ENCODE assay signal across 23 cellular contexts in the genomic region with DNA sequence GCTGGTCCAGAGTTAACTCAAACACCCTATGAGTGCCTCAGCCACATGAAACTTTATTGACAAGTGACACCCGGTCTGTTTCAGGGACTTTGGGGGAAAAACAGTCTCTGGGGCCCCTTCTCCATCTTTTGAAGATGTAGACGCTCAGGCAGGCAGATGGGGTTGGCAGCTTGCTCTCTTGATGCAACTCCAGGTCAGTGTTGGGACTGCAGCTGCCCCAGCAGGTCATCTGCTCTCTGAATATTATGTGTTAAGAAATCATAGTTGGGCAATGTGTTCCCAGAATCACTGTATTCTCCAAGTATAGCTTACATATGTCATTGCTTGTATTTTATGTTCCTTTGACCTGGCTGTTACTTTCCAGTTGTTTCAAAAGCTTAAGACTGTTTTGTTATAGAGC.
DNase-seq lines count a peak whose midpoint lies in the region; ATAC-seq, FAIRE-seq and TF ChIP-seq lines count a peak whose summit lies in the region.
"Had no signal": no experiment of that assay in that cellular context is flagged by ENCODE, and none has a peak within 500 bp of the region (broad histone marks: within the 10 kb centered on the region; RNA-seq: fewer than 3 reads in every experiment).

No MANE protein-coding gene starts in this region.

- H3K4me1 ChIP-seq in right lobe of liver, result no peaks in the 10 kb centered on the region
- H3K4me1 ChIP-seq in HepG2 (ENCODE audit: insufficient read depth, low read length), result no peaks in the 10 kb centered on the region
- H3K4me1 ChIP-seq: BLaER1 treated with 17β-estradiol and CSF1 and Interleukin-3, amounts not matched to agents 10 nM and 100 nM; Caco-2 had no signal

- H3K9me3 ChIP-seq in right lobe of liver (no peaks in the 10 kb centered on the region), HepG2 (ENCODE audit: low read length) (peaks cover 15% of the 10 kb centered on the region; the same call in 1 of the 2 replicates)

- peaks cover 11% of the 10 kb centered on the region for H3K9me3 Mint-ChIP-seq in nephron

- H4K20me1 ChIP-seq in HepG2 (ENCODE audit: insufficient read depth, low read length), result no peaks in the 10 kb centered on the region
- H4K20me1 ChIP-seq: BLaER1 treated with 17β-estradiol and CSF1 and Interleukin-3, amounts not matched to agents 10 nM and 100 nM had no signal

- no peak for TF ChIP-seq EP300 in HepG2 (IDR thresholded peaks at IDR 0.05; ENCODE audit: low read depth in 2 of 2, low read length in 2 of 2)
- no peak for TF ChIP-seq EP300 in HepG2 (CRISPR knock-in tag; IDR thresholded peaks at IDR 0.05; ENCODE audit: borderline replicate concordance)

- no peak overlapping the region for H3K4me3 Mint-ChIP-seq in nephron
- H3K4me3 Mint-ChIP-seq: CD4-positive, alpha-beta memory T cell had no signal

- peaks cover 39% of the 10 kb centered on the region for H3K4me1 Mint-ChIP-seq in nephron
- H3K4me1 Mint-ChIP-seq: CD4-positive, alpha-beta memory T cell had no signal

- no peak overlapping the region for H3K4me2 ChIP-seq in HepG2 (ENCODE audit: low read depth, low read length)
- H3K4me2 ChIP-seq: BLaER1 treated with 17β-estradiol and CSF1 and Interleukin-3, amounts not matched to agents 10 nM and 100 nM had no signal

- no peaks in the 10 kb centered on the region for H3K79me2 ChIP-seq in HepG2 (ENCODE audit: insufficient read depth, low read length)

- in situ Hi-C loops in HepG2 (cut with HindIII; ENCODE audit: extremely low pct_ligation_motif_present, low pct_unique_long_range_greater_than_20kb), result no loop called here

- intact Hi-C loops in right lobe of liver (cut with DNase I) (no loop called here), HepG2 (cut with micrococcal nuclease; ENCODE audit: unreplicated experiment) (no loop called here)

- H3K27me3 ChIP-seq in right lobe of liver (no peaks in the 10 kb centered on the region), HepG2 (ENCODE audit: control insufficient read depth in 1 of 2, insufficient read depth in 2 of 2, low read length in 2 of 2) (no peaks in the 10 kb centered on the region)
- H3K27me3 ChIP-seq: BLaER1 treated with 17β-estradiol and CSF1 and Interleukin-3, amounts not matched to agents 10 nM and 100 nM had no signal

- H3K27ac ChIP-seq in right lobe of liver (no peak overlapping the region), HepG2 (ENCODE audit: extremely low read length, insufficient read depth, low read length) (no peak overlapping the region)
- H3K27ac ChIP-seq: 22Rv1; BLaER1 treated with 17β-estradiol and CSF1 and Interleukin-3, amounts not matched to agents 10 nM and 100 nM had no signal

- peak in 3 of 4 donors; percentile 63 to 81 (median 65) for ATAC-seq in right lobe of liver
- ATAC-seq in HepG2, result no peak
- ATAC-seq in HG03521 (IDR thresholded peaks at IDR 0.05; ENCODE audit: unreplicated experiment), result no peak
- ATAC-seq: Panc1 had no signal

- H3K4me3 ChIP-seq in right lobe of liver (no peak overlapping the region), HepG2 (replicated peaks in 1 of 3; ENCODE audit: insufficient read depth in 1 of 3, low read depth in 2 of 3, low read length in 3 of 3) (no peak overlapping the region)
- H3K4me3 ChIP-seq: BLaER1 treated with 17β-estradiol and CSF1 and Interleukin-3, amounts not matched to agents 10 nM and 100 nM had no signal

- H3K36me3 ChIP-seq in right lobe of liver (no peaks in the 10 kb centered on the region), HepG2 (replicated peaks in 1 of 2; ENCODE audit: control insufficient read depth in 1 of 2, insufficient read depth in 2 of 2, low read length in 2 of 2) (no peaks in the 10 kb centered on the region)
- H3K36me3 ChIP-seq: BLaER1 treated with 17β-estradiol and CSF1 and Interleukin-3, amounts not matched to agents 10 nM and 100 nM had no signal

- CTCF ChIA-PET in HepG2 (lab: Yijun Ruan, JAX; ENCODE audit: low intra/inter-chr PET ratio, low total read pairs), result no interaction called here

- H3K9ac ChIP-seq in HepG2 (ENCODE audit: insufficient read depth, low read depth, low read length), result no peak overlapping the region
- H3K9ac ChIP-seq: BLaER1 treated with 17β-estradiol and CSF1 and Interleukin-3, amounts not matched to agents 10 nM and 100 nM had no signal

- TF ChIP-seq POLR2A in right lobe of liver (IDR thresholded peaks at IDR 0.05) (no peak), HepG2 (IDR thresholded peaks at IDR 0.05; ENCODE audit: insufficient read depth in 1 of 2, low read depth in 2 of 2, low read length in 2 of 2) (no peak)

- H2AFZ ChIP-seq in HepG2 (ENCODE audit: low read length), result no peak overlapping the region

- no peak for TF ChIP-seq RAD21 in HepG2 (CRISPR knock-in tag; IDR thresholded peaks at IDR 0.05)

- no peak for FAIRE-seq in HepG2 (lab: Jason Lieb, UNC)
- FAIRE-seq: G401.6, GM12892 had no signal

- BruUV-seq in HepG2 (replicated peaks; lab: Mats Ljungman, UMichigan), result no TSS peak

- DNase-seq in DMS 273 (lab: John Stamatoyannopoulos, UW; ENCODE audit: unreplicated experiment) (peak; percentile 49), DMS 273 treated with DMSO at 0.1 percent for 48 hours (lab: John Stamatoyannopoulos, UW) (no peak), right lobe of liver (no peak), HepG2 (ENCODE audit: low spot score) (no peak), activated gamma-delta T cell (lab: John Stamatoyannopoulos, UW) (no peak), putamen (ENCODE audit: low spot score) (no peak)
- DNase-seq: Caco-2; CD4-positive, alpha-beta memory T cell; H7; KBM-7; NCI-H1105; NCI-H146; NCI-H2029; NCI-H345; NCI-H774; NK-92 treated with Interleukin-12 subunit alpha and Interleukin-12 subunit beta, amount 100 ng/mL, for 24 hours had no signal

- no peak for TF ChIP-seq CTCF in right lobe of liver (IDR thresholded peaks at IDR 0.05)
- no peak for TF ChIP-seq CTCF in HepG2 (CRISPR knock-in tag; IDR thresholded peaks at IDR 0.05)
- TF ChIP-seq CTCF in nephron (IDR thresholded peaks at IDR 0.05; ENCODE audit: unreplicated experiment in 3 of 3), result no peak

- peaks cover 8% of the 10 kb centered on the region for H3K27me3 Mint-ChIP-seq in nephron (ENCODE audit: low read depth)

- POLR2A ChIA-PET in HepG2 (lab: Yijun Ruan, JAX), result no interaction called here

- 31% methylated on average over 2 of the region's 2 CpGs for WGBS in right lobe of liver (ENCODE audit: insufficient coverage, low coverage, low lambda C conversion rate, missing lambda C conversion rate)
- 0% methylated on average over 2 of the region's 2 CpGs for WGBS in HepG2 (ENCODE audit: low lambda C conversion rate)

- no peaks in the 10 kb centered on the region for H3K36me3 Mint-ChIP-seq in nephron (ENCODE audit: low read depth)
- H3K36me3 Mint-ChIP-seq: CD4-positive, alpha-beta memory T cell had no signal

- H3K27ac Mint-ChIP-seq in nephron, result peak overlapping the region; percentile 66 to 78 (median 71)
- H3K27ac Mint-ChIP-seq: CD4-positive, alpha-beta memory T cell had no signal

TF ChIP-seq in HepG2, 621 proteins besides CTCF, POLR2A, EP300 and RAD21:
- no peak for TF ChIP-seq SP4 (CRISPR knock-in tag; IDR thresholded peaks at IDR 0.05)
- TF ChIP-seq KDM1A (CRISPR knock-in tag; IDR thresholded peaks at IDR 0.05), result no peak
- TF ChIP-seq RFX3 (CRISPR knock-in tag; IDR thresholded peaks at IDR 0.05), result no peak
- TF ChIP-seq SRY (CRISPR knock-in tag; IDR thresholded peaks at IDR 0.05), result no peak
- TF ChIP-seq PRPF4 (IDR thresholded peaks at IDR 0.05; ENCODE audit: low read depth, low read length, poor library complexity, severe bottlenecking), result no peak
- TF ChIP-seq DMAP1 (CRISPR knock-in tag; IDR thresholded peaks at IDR 0.05), result no peak
- no peak for TF ChIP-seq ZNF891 (CRISPR knock-in tag; IDR thresholded peaks at IDR 0.05)
- TF ChIP-seq, protein P1, sequence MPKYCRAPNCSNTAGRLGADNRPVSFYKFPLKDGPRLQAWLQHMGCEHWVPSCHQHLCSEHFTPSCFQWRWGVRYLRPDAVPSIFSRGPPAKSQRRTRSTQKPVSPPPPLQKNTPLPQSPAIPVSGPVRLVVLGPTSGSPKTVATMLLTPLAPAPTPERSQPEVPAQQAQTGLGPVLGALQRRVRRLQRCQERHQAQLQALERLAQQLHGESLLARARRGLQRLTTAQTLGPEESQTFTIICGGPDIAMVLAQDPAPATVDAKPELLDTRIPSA (CRISPR knock-in tag; IDR thresholded peaks at IDR 0.05; ENCODE audit: borderline replicate concordance), result no peak
- TF ChIP-seq SYNCRIP (IDR thresholded peaks at IDR 0.05; ENCODE audit: insufficient read depth, low read depth, low read length), result no peak
- no peak for TF ChIP-seq NR2F1 (CRISPR knock-in tag; IDR thresholded peaks at IDR 0.05)
- no peak for TF ChIP-seq ZFY (CRISPR knock-in tag; IDR thresholded peaks at IDR 0.05)
- TF ChIP-seq, protein P2, sequence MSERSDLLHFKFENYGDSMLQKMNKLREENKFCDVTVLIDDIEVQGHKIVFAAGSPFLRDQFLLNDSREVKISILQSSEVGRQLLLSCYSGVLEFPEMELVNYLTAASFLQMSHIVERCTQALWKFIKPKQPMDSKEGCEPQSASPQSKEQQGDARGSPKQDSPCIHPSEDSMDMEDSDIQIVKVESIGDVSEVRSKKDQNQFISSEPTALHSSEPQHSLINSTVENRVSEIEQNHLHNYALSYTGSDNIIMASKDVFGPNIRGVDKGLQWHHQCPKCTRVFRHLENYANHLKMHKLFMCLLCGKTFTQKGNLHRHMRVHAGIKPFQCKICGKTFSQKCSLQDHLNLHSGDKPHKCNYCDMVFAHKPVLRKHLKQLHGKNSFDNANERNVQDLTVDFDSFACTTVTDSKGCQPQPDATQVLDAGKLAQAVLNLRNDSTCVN (CRISPR knock-in tag; IDR thresholded peaks at IDR 0.05; ENCODE audit: borderline replicate concordance), result no peak
- TF ChIP-seq TARDBP (CRISPR knock-in tag; IDR thresholded peaks at IDR 0.05), result no peak
- TF ChIP-seq PITX1 (CRISPR knock-in tag; IDR thresholded peaks at IDR 0.05), result no peak

Comparison
In these comparisons a context has a peak if more than half of its experiments do, and no peak if none do; other contexts are left out.
1. ATAC-seq: peak in right lobe of liver (3 of 4); none in HepG2 (single experiment) and HG03521 (single experiment).